In the genomic region with DNA sequence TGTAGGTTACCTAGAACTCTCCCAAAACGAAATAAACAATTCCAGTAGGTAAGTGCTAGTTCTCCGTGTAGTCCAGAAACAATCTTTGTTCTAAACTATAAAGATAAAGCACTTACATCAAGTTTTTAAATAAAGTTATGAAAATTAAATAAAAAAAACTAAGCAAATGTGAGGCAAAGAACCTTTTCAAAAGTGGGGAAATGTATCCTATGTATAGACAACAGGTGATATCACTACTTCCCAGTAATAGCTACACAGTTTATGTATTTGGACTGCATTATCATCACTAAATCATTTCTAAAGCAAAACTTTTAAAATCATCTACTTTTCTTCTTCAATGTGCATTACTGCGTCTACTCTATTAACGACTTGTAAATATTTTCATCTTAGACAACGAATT, we compare ENCODE assay signal across 10 cellular contexts. TPM values are rescaled to one million over a fixed set of nuclear protein-coding genes. Genes with fewer than 3 reads are reported as not detected.
A peak's percentile ranks its signal among the peaks of the same experiment; 100 is the strongest.
DNase-seq lines count a peak whose midpoint lies in the region; ATAC-seq and TF ChIP-seq lines count a peak whose summit lies in the region.
"Had no signal": no experiment of that assay in that cellular context is flagged by ENCODE, and none has a peak within 500 bp of the region (broad histone marks: within the 10 kb centered on the region; RNA-seq: fewer than 3 reads in every experiment).

No MANE protein-coding gene starts in this region.

- no peaks in the 10 kb centered on the region for H3K27me3 ChIP-seq in H7 (ENCODE audit: control insufficient read depth, insufficient read depth, low read length)
- no peaks in the 10 kb centered on the region for H3K27me3 ChIP-seq in skeletal muscle satellite cell (ENCODE audit: control insufficient read depth, insufficient read depth, low read length)

- H3K27ac ChIP-seq in VCaP = peak overlapping the region; percentile 98; the same call in 1 of the 2 replicates

- H3K4me3 ChIP-seq in H7 (ENCODE audit: insufficient read depth, low read depth, low read length) (peak overlapping the region; percentile 74), foreskin fibroblast (ENCODE audit: low read depth in 1 of 2, low read length in 2 of 2) (peak overlapping the region; percentile 65 to 90), skeletal muscle satellite cell (ENCODE audit: low read length) (peak overlapping the region; percentile 84)

- peaks cover 17% of the 10 kb centered on the region for H3K4me1 ChIP-seq in skeletal muscle satellite cell (ENCODE audit: control insufficient read depth, insufficient read depth, low read length)

- no peak for TF ChIP-seq CTCF in VCaP (conservative IDR thresholded peaks at IDR 0.05)
- no peak for TF ChIP-seq CTCF in foreskin fibroblast (IDR thresholded peaks at IDR 0.05; ENCODE audit: low read depth, low read length)

- DNase-seq in H7 (no peak), foreskin fibroblast (no peak), mesenteric fat pad (ENCODE audit: low spot score) (no peak), NCI-H1092 treated with DMSO at 0.1 percent for 48 hours (lab: John Stamatoyannopoulos, UW) (no peak)
- DNase-seq: NCI-H2171; stimulated activated CD4-positive, alpha-beta T cell treated with anti-CD3 and anti-CD28 coated beads, Interleukin-4, amount 100 ng/mL, for 24 hours had no signal

- H3K36me3 ChIP-seq in H7 (replicated peaks; ENCODE audit: control insufficient read depth, insufficient read depth, low read length) = no peaks in the 10 kb centered on the region
- H3K36me3 ChIP-seq in skeletal muscle satellite cell (ENCODE audit: insufficient read depth, low read length) = peaks cover 4% of the 10 kb centered on the region

- H3K9me3 ChIP-seq in skeletal muscle satellite cell (replicated peaks; ENCODE audit: low read length) = no peaks in the 10 kb centered on the region

- peak overlapping the region; percentile 83 for H3K4me2 ChIP-seq in skeletal muscle satellite cell (ENCODE audit: low read length)

- peak overlapping the region; percentile 97 for H3K9ac ChIP-seq in skeletal muscle satellite cell (ENCODE audit: low read depth, low read length)

- ATAC-seq in HG03039 (IDR thresholded peaks at IDR 0.05; ENCODE audit: unreplicated experiment) (no peak), GM18868 (IDR thresholded peaks at IDR 0.05; ENCODE audit: unreplicated experiment) (no peak)

RNA-seq across cellular contexts. Expression of gene YTHDC1, which starts 2.0 kb away (rescaled TPM):
- 53.0 and 83.7 TPM in 2 replicates for total RNA-seq in H7 (2014; rRNA removed; shearing (Covaris generic))
- 22.1 and 29.3 TPM in 2 replicates for total RNA-seq in skeletal muscle satellite cell (2012; rRNA removed)
- 61.7 TPM for total RNA-seq in mesenteric fat pad
